1 cellular context compared by ENCODE assay signal in genomic region chr2:109216332-109216731, GRCh38.
TF ChIP-seq lines count a peak whose summit lies in the region.

No MANE protein-coding gene starts in this region.

TF ChIP-seq in H1, 55 proteins besides CTCF, POLR2A, EP300 and RAD21 (continued from another document):
- TF ChIP-seq ATF2 (IDR thresholded peaks at IDR 0.05; ENCODE audit: low read length), result no peak
